In genomic region chr19:9597027-9597426, GRCh38 we compare ENCODE assay signal across 1 cellular context.
TF ChIP-seq lines count a peak whose summit lies in the region.

No MANE protein-coding gene starts in this region.

TF ChIP-seq in HepG2, 621 proteins besides CTCF, POLR2A, EP300 and RAD21:
- no peak for TF ChIP-seq ZNF605 (CRISPR knock-in tag; IDR thresholded peaks at IDR 0.05)
- no peak for TF ChIP-seq ZBTB4 (CRISPR knock-in tag; IDR thresholded peaks at IDR 0.05; ENCODE audit: borderline replicate concordance)
- no peak for TF ChIP-seq ZFY (CRISPR knock-in tag; IDR thresholded peaks at IDR 0.05)
- no peak for TF ChIP-seq JDP2 (CRISPR knock-in tag; IDR thresholded peaks at IDR 0.05; ENCODE audit: borderline replicate concordance)
- TF ChIP-seq SSRP1 (CRISPR knock-in tag; IDR thresholded peaks at IDR 0.05), result no peak
- no peak for TF ChIP-seq RBAK (CRISPR knock-in tag; IDR thresholded peaks at IDR 0.05)
- no peak for TF ChIP-seq ZBTB25 (CRISPR knock-in tag; IDR thresholded peaks at IDR 0.05)
TF ChIP-seq in HepG2: peak in this region for 0.
